Comparison of ENCODE assay signal across 1 cellular context in genomic region chr9:136946893-136947891, GRCh38.
TF ChIP-seq lines count a peak whose summit lies in the region.

No MANE protein-coding gene starts in this region.

TF ChIP-seq in HepG2, 621 proteins besides CTCF, POLR2A, EP300 and RAD21 (continued from another document):
- no peak for TF ChIP-seq ZBED4 (CRISPR knock-in tag; IDR thresholded peaks at IDR 0.05; ENCODE audit: borderline replicate concordance)
- no peak for TF ChIP-seq HES4 (CRISPR knock-in tag; IDR thresholded peaks at IDR 0.05; ENCODE audit: borderline replicate concordance)
- no peak for TF ChIP-seq ZSCAN30 (CRISPR knock-in tag; IDR thresholded peaks at IDR 0.05)
- TF ChIP-seq HMG20B (CRISPR knock-in tag; conservative IDR thresholded peaks at IDR 0.05), result no peak
- TF ChIP-seq ZMYM4 (CRISPR knock-in tag; IDR thresholded peaks at IDR 0.05), result no peak
- no peak for TF ChIP-seq ZNF672 (CRISPR knock-in tag; IDR thresholded peaks at IDR 0.05)
- no peak for TF ChIP-seq TEAD3 (CRISPR knock-in tag; optimal IDR thresholded peaks at IDR 0.05; ENCODE audit: borderline replicate concordance)
- TF ChIP-seq SNAPC4 (CRISPR knock-in tag; IDR thresholded peaks at IDR 0.05), result 0 out of 2 replicates have a peak, but pooled peaks have one; percentile 13
- TF ChIP-seq PAF1 (CRISPR knock-in tag; IDR thresholded peaks at IDR 0.05), result no peak
- TF ChIP-seq ZNF792 (CRISPR knock-in tag; IDR thresholded peaks at IDR 0.05), result no peak
- TF ChIP-seq PHF20 (CRISPR knock-in tag; IDR thresholded peaks at IDR 0.05), result no peak
- TF ChIP-seq HNRNPL (IDR thresholded peaks at IDR 0.05; ENCODE audit: low read depth, low read length), result peak; percentile 74; the same call in 1 of the 2 replicates
- 0 out of 2 replicates have a peak, but pooled peaks have one; percentile 2 for TF ChIP-seq DR1 (CRISPR knock-in tag; IDR thresholded peaks at IDR 0.05)
- TF ChIP-seq ZNF83 (CRISPR knock-in tag; IDR thresholded peaks at IDR 0.05; ENCODE audit: borderline replicate concordance), result no peak
- TF ChIP-seq PCBP1 (IDR thresholded peaks at IDR 0.05; ENCODE audit: borderline replicate concordance, low read depth, low read length), result no peak
- TF ChIP-seq SIX1 (CRISPR knock-in tag; IDR thresholded peaks at IDR 0.05; ENCODE audit: borderline replicate concordance), result no peak
- no peak for TF ChIP-seq HMG20A (CRISPR knock-in tag; IDR thresholded peaks at IDR 0.05; ENCODE audit: borderline replicate concordance)
- no peak for TF ChIP-seq BRD4 (CRISPR knock-in tag; IDR thresholded peaks at IDR 0.05)
- no peak for TF ChIP-seq SMC3 (IDR thresholded peaks at IDR 0.05; ENCODE audit: low read length)
- no peak for TF ChIP-seq ZBTB44 (CRISPR knock-in tag; IDR thresholded peaks at IDR 0.05)
- TF ChIP-seq CHD4 (IDR thresholded peaks at IDR 0.05; ENCODE audit: borderline replicate concordance, low read length), result no peak; the same call in 1 of the 2 replicates
- TF ChIP-seq ZFP90 (CRISPR knock-in tag; IDR thresholded peaks at IDR 0.05; ENCODE audit: borderline replicate concordance), result 0 out of 2 replicates have a peak, but pooled peaks have one; percentile 11
- TF ChIP-seq SMAD3 (CRISPR knock-in tag; IDR thresholded peaks at IDR 0.05), result no peak
- no peak for TF ChIP-seq ZNF674 (CRISPR knock-in tag; IDR thresholded peaks at IDR 0.05; ENCODE audit: low read depth)
- no peak for TF ChIP-seq ZNF234 (CRISPR knock-in tag; conservative IDR thresholded peaks at IDR 0.05)
- no peak for TF ChIP-seq ZNF407 (CRISPR knock-in tag; IDR thresholded peaks at IDR 0.05; ENCODE audit: not compliant biosample characterization)
- no peak for TF ChIP-seq ZNF780A (CRISPR knock-in tag; IDR thresholded peaks at IDR 0.05)
- TF ChIP-seq SMAD9 (CRISPR knock-in tag; IDR thresholded peaks at IDR 0.05), result no peak
